27 cellular contexts compared by ENCODE assay signal in the genomic region with DNA sequence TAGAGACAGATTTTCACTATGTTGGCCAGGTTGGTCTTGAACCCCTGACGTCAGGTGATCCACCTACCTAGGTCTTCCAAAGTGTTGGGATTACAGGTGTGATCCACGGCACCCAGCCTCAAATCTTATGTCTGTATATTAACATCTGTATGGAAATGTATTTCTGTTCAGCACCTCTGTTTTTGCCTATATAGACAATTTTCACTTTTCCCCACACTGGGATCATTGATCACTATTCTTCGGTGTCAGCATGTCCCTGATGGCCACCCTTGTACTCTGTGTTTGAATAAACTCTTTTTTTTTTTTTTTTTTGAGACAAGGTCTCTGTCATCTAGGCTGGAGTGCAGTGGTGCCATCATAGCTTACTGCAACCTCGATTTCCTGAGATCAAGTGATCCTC. TPM values are rescaled to one million over a fixed set of nuclear protein-coding genes. Genes with fewer than 3 reads are reported as not detected.
"Had no signal": no experiment of that assay in that cellular context is flagged by ENCODE, and none has a peak within 500 bp of the region (broad histone marks: within the 10 kb centered on the region; RNA-seq: fewer than 3 reads in every experiment).

No MANE protein-coding gene starts in this region.

- ATAC-seq: mucosa of descending colon; naive thymus-derived CD4-positive, alpha-beta T cell; natural killer cell treated with Interleukin-12 subunit alpha and Interleukin-12 subunit beta and Interleukin-15 and Interleukin-18, amount 100 ng/mL, for 72 hours; pancreas; right cardiac atrium; stimulated activated effector memory CD8-positive, alpha-beta T cell treated with anti-CD3 and anti-CD28 coated beads, Interleukin-12 subunit alpha, Interleukin-12 subunit beta, amount 100 ng/mL, for 72 hours; upper lobe of right lung had no signal

- H3K27me3 ChIP-seq: hepatocyte, pancreas, sigmoid colon, spleen, suprapubic skin, tibial artery, upper lobe of right lung had no signal

- H3K9me3 ChIP-seq: left ventricle myocardium inferior, mucosa of descending colon, pancreas, prostate gland, sigmoid colon, spleen, suprapubic skin, thoracic aorta, tibial artery, upper lobe of right lung had no signal

- H3K36me3 ChIP-seq: left ventricle myocardium inferior, pancreas, prostate gland, sigmoid colon, spleen, suprapubic skin, thoracic aorta, tibial artery, upper lobe of right lung had no signal

- H3K27ac ChIP-seq: hepatocyte, left ventricle myocardium inferior, pancreas, prostate gland, sigmoid colon, spleen, suprapubic skin, thoracic aorta, tibial artery, upper lobe of right lung had no signal

- H3K4me3 ChIP-seq: hepatocyte, left ventricle myocardium inferior, lung, mucosa of descending colon, pancreas, prostate gland, sigmoid colon, spleen, suprapubic skin, thoracic aorta, tibial artery, upper lobe of right lung had no signal

- DNase-seq: islet precursor cell; left ventricle myocardium inferior; mesendoderm; mucosa of descending colon; naive thymus-derived CD4-positive, alpha-beta T cell; nucleus accumbens; pancreas; posterior cingulate gyrus; retina; right cardiac atrium; sigmoid colon; small intestine; spleen; stimulated activated CD4-positive, alpha-beta T cell treated with anti-CD3 and anti-CD28 coated beads, Interleukin-4, amount 100 ng/mL, for 24 hours; stimulated activated naive CD4-positive, alpha-beta T cell; tibial artery; trophoblast cell; upper lobe of right lung had no signal

- H3K4me2 ChIP-seq: hepatocyte had no signal

- H3K4me1 ChIP-seq: prostate gland, upper lobe of right lung had no signal

- FAIRE-seq: pancreas, small intestine, urothelium cell line had no signal

- H2AFZ ChIP-seq: hepatocyte had no signal

RNA-seq across cellular contexts. Expression of a gene that starts 16.6 kb away (rescaled TPM):
- polyA plus RNA-seq: neural cell had no signal

RNA-seq across cellular contexts. Expression of a gene that starts 55.4 kb away (rescaled TPM):
- total RNA-seq: naive thymus-derived CD4-positive, alpha-beta T cell; natural killer cell treated with Interleukin-12 subunit alpha and Interleukin-12 subunit beta and Interleukin-15 and Interleukin-18, amount 100 ng/mL, for 72 hours had no signal
- polyA plus RNA-seq: naive thymus-derived CD4-positive, alpha-beta T cell; neural cell had no signal
